In genomic region chrX:110021180-110022022, GRCh38 we compare ENCODE assay signal across 1 cellular context.
TF ChIP-seq lines count a peak whose summit lies in the region.

No MANE protein-coding gene starts in this region.

TF ChIP-seq in A549, 52 proteins besides CTCF, POLR2A, EP300 and RAD21 (continued from another document):
- TF ChIP-seq HES2 (IDR thresholded peaks at IDR 0.05): no peak
- TF ChIP-seq NPAS2 (CRISPR knock-in tag; IDR thresholded peaks at IDR 0.05; ENCODE audit: borderline replicate concordance): no peak
- no peak for TF ChIP-seq RNF2 (IDR thresholded peaks at IDR 0.05; ENCODE audit: borderline replicate concordance, low read depth)
